Comparison of ENCODE assay signal across 8 cellular contexts in the genomic region with DNA sequence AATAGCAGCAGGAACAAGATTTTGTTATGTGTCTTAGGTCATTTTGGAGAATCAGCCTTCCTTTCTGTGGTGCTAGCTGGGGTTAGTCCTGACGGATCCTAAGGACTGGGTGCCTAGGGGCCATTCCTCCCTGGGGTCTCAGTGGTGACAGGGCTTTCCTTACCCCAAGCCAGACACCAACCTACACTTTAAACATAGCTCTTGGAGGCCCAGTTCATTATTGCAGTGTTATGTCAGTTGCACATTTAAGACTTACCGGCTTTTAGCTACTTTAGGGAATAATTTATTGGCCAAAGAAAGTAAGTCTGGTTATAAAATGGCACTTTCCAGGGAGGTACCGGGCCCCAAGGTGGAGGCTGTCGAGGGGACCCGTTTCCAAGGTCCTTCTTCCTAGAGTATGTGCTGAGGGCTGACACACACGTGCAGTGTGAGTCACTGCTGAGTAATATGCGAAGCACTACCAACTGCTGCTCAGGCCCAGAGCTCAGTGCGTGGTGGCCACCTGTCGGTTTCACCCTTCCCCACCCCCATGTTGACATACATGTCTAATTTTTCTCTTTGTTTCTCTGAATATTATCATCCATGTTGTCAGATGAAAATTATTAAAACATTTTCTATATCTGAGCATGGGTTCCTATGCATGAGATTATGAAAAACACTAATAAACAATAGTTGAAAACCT. TPM values are rescaled to one million over a fixed set of nuclear protein-coding genes. Genes with fewer than 3 reads are reported as not detected.
DNase-seq lines count a peak whose midpoint lies in the region; ATAC-seq, FAIRE-seq and TF ChIP-seq lines count a peak whose summit lies in the region.

No MANE protein-coding gene starts in this region.

- H3K27ac ChIP-seq in thyroid gland, result no peak overlapping the region

- FAIRE-seq in RCC 7860 (lab: Jason Lieb, UNC), result peak; percentile 80

- peak; percentile 15 to 33 for DNase-seq in activated CD4-positive, alpha-beta T cell treated with anti-CD3 and anti-CD28 coated beads for 24 hours (ENCODE audit: low read depth in 2 of 2)
- DNase-seq in activated CD4-positive, alpha-beta T cell treated with anti-CD3 and anti-CD28 coated beads for 1 hour, result no peak
- DNase-seq in RCC 7860 (ENCODE audit: low spot score) (peak; percentile 78), epithelial cell of proximal tubule (ENCODE audit: low read depth) (no peak), thyroid gland (no peak), HuH-7 (ENCODE audit: low spot score) (no peak)
- DNase-seq in stimulated activated CD8-positive, alpha-beta memory T cell treated with anti-CD3 and anti-CD28 coated beads, Interleukin-7, amount 100 ng/mL, for 48 hours (ENCODE audit: extremely low read depth in 1 of 2, low read depth in 1 of 2), result peak; percentile 18 to 60

- no peaks in the 10 kb centered on the region for H3K4me1 ChIP-seq in thyroid gland

- no peaks in the 10 kb centered on the region for H3K27me3 ChIP-seq in thyroid gland

- WGBS in thyroid gland, 2 donors, result 90 to 95% methylated on average over 9 of the region's 9 CpGs

- peak; percentile 99 for ATAC-seq in HG02798 (IDR thresholded peaks at IDR 0.05; ENCODE audit: poor library complexity, unreplicated experiment)

- H3K36me3 ChIP-seq in thyroid gland, result peaks cover 2 to 15% of the 10 kb centered on the region in 2 donors

- H3K4me3 ChIP-seq in epithelial cell of proximal tubule (ENCODE audit: low read depth, low read length) (no peak overlapping the region), thyroid gland (replicated peaks in 1 of 3) (no peak overlapping the region)

- H3K9me3 ChIP-seq in thyroid gland, result no peaks in the 10 kb centered on the region

- no peak for TF ChIP-seq POLR2A in thyroid gland (IDR thresholded peaks at IDR 0.05)

- intact Hi-C loops in thyroid gland (cut with DNase I), result no loop called here

- TF ChIP-seq CTCF in epithelial cell of proximal tubule (conservative IDR thresholded peaks at IDR 0.05; ENCODE audit: low read depth, low read length) (peak; percentile 21), thyroid gland (IDR thresholded peaks at IDR 0.05) (no peak)

RNA-seq across cellular contexts. Expression of a gene that starts 37.0 kb away (rescaled TPM):
- total RNA-seq in epithelial cell of proximal tubule (3.9 and 6.8 TPM in 2 replicates), thyroid gland (10 to 100 TPM in 1 of 4 donors, 1 to 10 TPM in 3; 6.2 to 12.1 (median 8.2) TPM)

Comparison
In these comparisons a context has a peak if more than half of its experiments do, and no peak if none do; other contexts are left out.
1. DNase-seq: peak in activated CD4-positive, alpha-beta T cell treated with anti-CD3 and anti-CD28 coated beads for 24 hours (2 of 2), RCC 7860 (single experiment) and stimulated activated CD8-positive, alpha-beta memory T cell treated with anti-CD3 and anti-CD28 coated beads, Interleukin-7, amount 100 ng/mL, for 48 hours (2 of 2); none in activated CD4-positive, alpha-beta T cell treated with anti-CD3 and anti-CD28 coated beads for 1 hour (single experiment), epithelial cell of proximal tubule (single experiment), thyroid gland (0 of 2) and HuH-7 (single experiment).